ENCODE assay signal across 9 cellular contexts in the genomic region with DNA sequence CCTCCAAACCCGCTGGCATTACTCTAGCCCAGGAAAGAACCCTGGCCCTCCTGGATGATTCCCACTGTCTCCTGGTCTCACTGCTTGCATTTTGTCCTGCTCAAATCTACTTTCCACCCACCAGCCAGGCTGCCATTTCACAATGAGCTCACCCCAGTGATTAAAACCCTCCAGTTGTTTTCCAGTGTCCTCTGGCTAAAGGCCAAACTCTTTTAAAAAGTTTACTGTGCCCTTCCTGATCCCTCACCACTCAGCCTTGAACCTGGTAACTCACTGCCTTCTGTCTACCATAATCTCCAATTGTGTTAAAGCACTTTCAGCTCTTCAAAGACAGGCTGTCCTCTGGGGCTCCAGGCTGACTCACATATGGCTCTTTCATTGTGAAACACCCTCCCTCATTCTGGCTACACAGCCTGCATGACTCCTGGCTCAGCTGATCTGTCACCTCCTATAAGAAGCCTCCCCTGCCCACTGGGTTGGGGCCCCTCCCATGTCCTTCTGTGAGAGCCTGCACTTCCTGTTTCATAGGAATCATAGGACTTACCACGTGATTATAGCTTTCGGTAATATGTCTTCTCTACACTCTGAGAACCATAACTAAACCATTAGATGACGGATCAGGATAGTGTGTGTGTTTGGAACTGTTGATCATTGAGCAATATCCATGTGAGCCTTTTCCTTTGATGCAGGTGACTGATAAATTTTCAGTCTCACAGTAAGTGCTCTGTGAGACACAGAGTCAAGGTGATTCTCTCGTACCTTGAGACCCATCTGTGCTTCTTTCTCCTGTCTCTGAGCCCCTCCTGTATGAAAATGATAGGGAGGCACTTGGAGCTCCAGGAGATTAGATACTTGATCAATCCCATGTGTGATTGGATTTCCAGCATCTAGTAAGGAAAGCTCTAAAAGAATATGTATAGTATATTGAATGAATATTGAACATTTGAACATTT.
DNase-seq lines count a peak whose midpoint lies in the region; ATAC-seq, FAIRE-seq and TF ChIP-seq lines count a peak whose summit lies in the region.
"Had no signal": no experiment of that assay in that cellular context is flagged by ENCODE, and none has a peak within 500 bp of the region (broad histone marks: within the 10 kb centered on the region; RNA-seq: fewer than 3 reads in every experiment).

No MANE protein-coding gene starts in this region.

- no peaks in the 10 kb centered on the region for H3K36me3 Mint-ChIP-seq in mesothelial cell of epicardium
- H3K36me3 Mint-ChIP-seq: naive thymus-derived CD8-positive, alpha-beta T cell had no signal

- H3K9me3 ChIP-seq in PC-3 (ENCODE audit: low read length) (no peaks in the 10 kb centered on the region), GM12878 (replicated peaks; ENCODE audit: control insufficient read depth, insufficient read depth, low read length) (peaks cover 1% of the 10 kb centered on the region; the same call in 2 of the 3 replicates), lung (ENCODE audit: control insufficient read depth in 2 of 2, insufficient read depth in 1 of 2, low read length in 1 of 2) (no peaks in the 10 kb centered on the region), uterus (no peaks in the 10 kb centered on the region)

- H3K4me2 ChIP-seq in PC-3 (ENCODE audit: low read length), result no peak overlapping the region
- no peak overlapping the region for H3K4me2 ChIP-seq in GM12878 (ENCODE audit: control insufficient read depth, insufficient read depth)

- H3F3A ChIP-seq in PC-3 (ENCODE audit: low read length, unreplicated experiment), result no peaks in the 10 kb centered on the region

- H3K27ac ChIP-seq in PC-3 (ENCODE audit: low read length), result peak overlapping the region; percentile 4; the same call in 1 of the 2 replicates
- no peak overlapping the region for H3K27ac ChIP-seq in GM12878 (ENCODE audit: control insufficient read depth, insufficient read depth)
- H3K27ac ChIP-seq in lung (ENCODE audit: low read depth in 1 of 2, low read length in 1 of 2), result no peak overlapping the region
- no peak overlapping the region for H3K27ac ChIP-seq in uterus

- WGBS in GM12878 (ENCODE audit: insufficient coverage, insufficient replicate concordance, low lambda C conversion rate, missing lambda C conversion rate), result 12% methylated on average over 5 of the region's 5 CpGs
- 68 to 72% methylated on average over 5 of the region's 5 CpGs for WGBS in lung, 2 donors

- DNase-seq in ELR (ENCODE audit: low read depth) (peak; percentile 70), PC-3 (peak; percentile 79), GM12878 (ENCODE audit: low read depth, low spot score) (peak; percentile 11), lung (ENCODE audit: low spot score) (peak; percentile 58), uterus (peak; percentile 24 to 29), mesothelial cell of epicardium (ENCODE audit: low spot score in 2 of 2, unreplicated experiment in 2 of 2) (no peak), NCI-H1694 treated with DMSO at 0.1 percent for 48 hours (lab: John Stamatoyannopoulos, UW) (no peak)

- H2AFZ ChIP-seq in PC-3 (ENCODE audit: low read length), result peak overlapping the region; percentile 52
- H2AFZ ChIP-seq in GM12878 (ENCODE audit: control insufficient read depth, low read depth, low read length), result peak overlapping the region; percentile 19; the same call in 1 of the 2 replicates

- H3K36me3 ChIP-seq in PC-3 (ENCODE audit: low read depth, low read length) (no peaks in the 10 kb centered on the region), GM12878 (ENCODE audit: control insufficient read depth in 2 of 2, insufficient read depth in 2 of 2, low read length in 1 of 2) (no peaks in the 10 kb centered on the region; a peak in 1 of 4 replicates), lung (ENCODE audit: control insufficient read depth in 2 of 2, insufficient read depth in 2 of 2, low read length in 2 of 2) (no peaks in the 10 kb centered on the region), uterus (no peaks in the 10 kb centered on the region)

- TF ChIP-seq POLR2A in GM12878 (IDR thresholded peaks at IDR 0.05; ENCODE audit: low read depth, low read length) (no peak), uterus (IDR thresholded peaks at IDR 0.05) (no peak)

- no peak overlapping the region for H3K27ac Mint-ChIP-seq in mesothelial cell of epicardium

- CTCF ChIA-PET in PC-3 (lab: Charles Lee) (no interaction called here), GM12878 (lab: Yijun Ruan, JAX) (interaction anchor here (0.6 kb wide), 1 partner anchor 782 kb away, joined by 3 read pairs; no protein-coding TSS in a partner anchor)

- SMC1A ChIA-PET in GM12878 (lab: Charles Lee; ENCODE audit: uncharacterized antibody, unreplicated experiment), result interaction anchor here (0.6 to 1.5 kb wide), 5 partner anchors 10 to 368 kb away, joined by 3 to 5 read pairs (median 3); no protein-coding TSS in a partner anchor

- H4K20me1 ChIP-seq in PC-3 (ENCODE audit: low read length) (no peaks in the 10 kb centered on the region), GM12878 (ENCODE audit: control insufficient read depth, insufficient read depth) (no peaks in the 10 kb centered on the region)

- TF ChIP-seq CTCF in PC-3 (conservative IDR thresholded peaks at IDR 0.05; ENCODE audit: low read depth, low read length) (no peak), GM12878 (IDR thresholded peaks at IDR 0.05 in 2 of 3, conservative IDR thresholded peaks at IDR 0.05 in 1 of 3; ENCODE audit: control insufficient read depth in 2 of 3, extremely low read depth in 1 of 3, insufficient read depth in 1 of 3, low read depth in 3 of 3, low read length in 3 of 3) (no peak), lung (IDR thresholded peaks at IDR 0.05; ENCODE audit: control extremely low read depth, extremely low read depth) (no peak), uterus (IDR thresholded peaks at IDR 0.05) (no peak), mesothelial cell of epicardium (IDR thresholded peaks at IDR 0.05; ENCODE audit: unreplicated experiment) (no peak)

- TF ChIP-seq EP300 in GM12878 (IDR thresholded peaks at IDR 0.05; ENCODE audit: borderline replicate concordance in 1 of 2, control insufficient read depth in 1 of 2, low read depth in 2 of 2, low read length in 2 of 2), result no peak

- H3K4me1 ChIP-seq in PC-3 (ENCODE audit: insufficient read depth, low read length), result peaks cover 44% of the 10 kb centered on the region
- no peaks in the 10 kb centered on the region for H3K4me1 ChIP-seq in GM12878 (ENCODE audit: control insufficient read depth, insufficient read depth, low read length)
- no peaks in the 10 kb centered on the region for H3K4me1 ChIP-seq in lung (ENCODE audit: control insufficient read depth in 2 of 2, insufficient read depth in 2 of 2, low read length in 2 of 2)
- no peaks in the 10 kb centered on the region for H3K4me1 ChIP-seq in uterus

- no peak overlapping the region for H3K9ac ChIP-seq in PC-3 (ENCODE audit: low read length)
- H3K9ac ChIP-seq in GM12878 (ENCODE audit: control insufficient read depth, insufficient read depth, low read length), result no peak overlapping the region

- no peak overlapping the region for H3K4me3 Mint-ChIP-seq in mesothelial cell of epicardium
- H3K4me3 Mint-ChIP-seq: naive thymus-derived CD8-positive, alpha-beta T cell had no signal

- H3K27me3 ChIP-seq in PC-3 (ENCODE audit: low read length) (no peaks in the 10 kb centered on the region), GM12878 (replicated peaks in 1 of 2; ENCODE audit: control insufficient read depth in 2 of 2, insufficient read depth in 2 of 2, low read length in 1 of 2) (no peaks in the 10 kb centered on the region), lung (ENCODE audit: control insufficient read depth, insufficient read depth) (no peaks in the 10 kb centered on the region), uterus (no peaks in the 10 kb centered on the region)

- BruUV-seq in PC-3 (replicated peaks; lab: Mats Ljungman, UMichigan) (no TSS peak), GM12878 (replicated peaks; lab: Mats Ljungman, UMichigan) (no TSS peak)

- peaks cover 8% of the 10 kb centered on the region for H3K27me3 Mint-ChIP-seq in mesothelial cell of epicardium (ENCODE audit: low read depth)
- H3K27me3 Mint-ChIP-seq: naive thymus-derived CD8-positive, alpha-beta T cell had no signal

- TF ChIP-seq RAD21 in GM12878 (IDR thresholded peaks at IDR 0.05; ENCODE audit: insufficient read depth, low read depth, low read length), result no peak

- no peaks in the 10 kb centered on the region for H3K9me3 Mint-ChIP-seq in mesothelial cell of epicardium

- in situ Hi-C loops in GM12878 (cut with MboI), result no loop called here

- POLR2A ChIA-PET in PC-3 (lab: Charles Lee; ENCODE audit: unreplicated experiment), result no interaction called here
- POLR2A ChIA-PET in GM12878 (lab: Charles Lee), result interaction anchor here (0.6 to 0.8 kb wide), 2 partner anchors 30 to 37 kb away, joined by 3 read pairs; no protein-coding TSS in a partner anchor

- H3K4me3 ChIP-seq in PC-3 (ENCODE audit: low read length) (no peak overlapping the region), GM12878 (no peak overlapping the region), lung (no peak overlapping the region), uterus (no peak overlapping the region)

- FAIRE-seq in GM12878 (lab: Jason Lieb, UNC), result peak; percentile 38

- H3K79me2 ChIP-seq in PC-3 (ENCODE audit: low read length) (no peaks in the 10 kb centered on the region), GM12878 (ENCODE audit: control insufficient read depth, insufficient read depth, low read length) (no peaks in the 10 kb centered on the region)

- no peaks in the 10 kb centered on the region for H3K4me1 Mint-ChIP-seq in mesothelial cell of epicardium
- H3K4me1 Mint-ChIP-seq: naive thymus-derived CD8-positive, alpha-beta T cell had no signal

- no peaks in the 10 kb centered on the region for H3K9me2 ChIP-seq in PC-3 (replicated peaks; ENCODE audit: low read length)

- RAD21 ChIA-PET in GM12878 (lab: Charles Lee; ENCODE audit: unreplicated experiment), result no interaction called here

- ATAC-seq in HG02642 (IDR thresholded peaks at IDR 0.05; ENCODE audit: poor library complexity, unreplicated experiment) (peak; percentile 79), PC-3 (peak; percentile 44), GM12878 (peak; percentile 96), lung (ENCODE audit: insufficient read depth, low FRiP score) (peak; percentile 71)

- intact Hi-C loops in PC-3 (cut with micrococcal nuclease) (no loop called here), GM12878 (cut with micrococcal nuclease; ENCODE audit: unreplicated experiment) (no loop called here), uterus (cut with DNase I; ENCODE audit: low total_unique reads) (no loop called here)

TF ChIP-seq in GM12878, 131 proteins besides CTCF, POLR2A, EP300 and RAD21 (continues in another document):
- TF ChIP-seq KDM1A (IDR thresholded peaks at IDR 0.05; ENCODE audit: borderline replicate concordance) (no peak), SPI1 (IDR thresholded peaks at IDR 0.05; ENCODE audit: borderline replicate concordance, insufficient read depth, low read depth, low read length) (peak; percentile 71; the same call in 1 of the 2 replicates), NRF1 (conservative IDR thresholded peaks at IDR 0.05; ENCODE audit: low read depth, low read length) (no peak), RBBP5 (conservative IDR thresholded peaks at IDR 0.05) (no peak), RAD51 (IDR thresholded peaks at IDR 0.05) (peak; percentile 89), YY1 (IDR thresholded peaks at IDR 0.05; ENCODE audit: low read depth, low read length) (no peak), ZNF622 (IDR thresholded peaks at IDR 0.05) (no peak)

Comparison
In these comparisons a context has a peak if more than half of its experiments do, and no peak if none do; other contexts are left out.
1. DNase-seq: peak in ELR (single experiment), PC-3 (single experiment), GM12878 (single experiment), lung (single experiment) and uterus (2 of 2); none in mesothelial cell of epicardium (0 of 2) and NCI-H1694 treated with DMSO at 0.1 percent for 48 hours (single experiment).
2. ATAC-seq: peak in every context shown above with its lines; median percentile 96 in GM12878; 79 in HG02642; 71 in lung; 44 in PC-3.